ENCODE assay signal across 8 cellular contexts in genomic region chr6:117906905-117907599, GRCh38. TPM values are rescaled to one million over a fixed set of nuclear protein-coding genes. Genes with fewer than 3 reads are reported as not detected.
DNase-seq lines count a peak whose midpoint lies in the region; ATAC-seq lines count a peak whose summit lies in the region.

Gene SLC35F1, plus strand, starts transcription at chr6:117907264.

- DNase-seq in activated CD4-positive, CD25-positive, alpha-beta regulatory T cell (lab: John Stamatoyannopoulos, UW): no peak
- DNase-seq in NCI-H1417 treated with DMSO at 0.1 percent for 48 hours (lab: John Stamatoyannopoulos, UW) (peak; percentile 13), globus pallidus (ENCODE audit: low spot score) (peak; percentile 45), occipital lobe (lab: John Stamatoyannopoulos, UW) (peak; percentile 66)
- DNase-seq in activated T-cell treated with anti-CD3 and anti-CD28 coated beads, Interleukin-2, amount 50 U/mL, for 48 hours: peak; percentile 54 to 67
- no peak for DNase-seq in central memory CD4-positive, alpha-beta T cell

- ATAC-seq in activated CD4-positive, CD25-positive, alpha-beta regulatory T cell treated with anti-CD3 and anti-CD28 coated beads, Interleukin-2, amount 50 U/mL, for 24 hours: peak; percentile 42 to 58
- ATAC-seq in HG02610 (IDR thresholded peaks at IDR 0.05; ENCODE audit: unreplicated experiment): peak; percentile 49

RNA-seq across cellular contexts. Expression of gene SLC35F1, which starts in this region (rescaled TPM):
- 112 TPM for total RNA-seq in occipital lobe

Comparison
In these comparisons a context has a peak if more than half of its experiments do, and no peak if none do; other contexts are left out.
1. DNase-seq: peak in NCI-H1417 treated with DMSO at 0.1 percent for 48 hours (single experiment), activated T-cell treated with anti-CD3 and anti-CD28 coated beads, Interleukin-2, amount 50 U/mL, for 48 hours (2 of 2), globus pallidus (single experiment) and occipital lobe (single experiment); none in activated CD4-positive, CD25-positive, alpha-beta regulatory T cell (0 of 4) and central memory CD4-positive, alpha-beta T cell (single experiment).